Comparison of ENCODE assay signal across 10 cellular contexts in the genomic region with DNA sequence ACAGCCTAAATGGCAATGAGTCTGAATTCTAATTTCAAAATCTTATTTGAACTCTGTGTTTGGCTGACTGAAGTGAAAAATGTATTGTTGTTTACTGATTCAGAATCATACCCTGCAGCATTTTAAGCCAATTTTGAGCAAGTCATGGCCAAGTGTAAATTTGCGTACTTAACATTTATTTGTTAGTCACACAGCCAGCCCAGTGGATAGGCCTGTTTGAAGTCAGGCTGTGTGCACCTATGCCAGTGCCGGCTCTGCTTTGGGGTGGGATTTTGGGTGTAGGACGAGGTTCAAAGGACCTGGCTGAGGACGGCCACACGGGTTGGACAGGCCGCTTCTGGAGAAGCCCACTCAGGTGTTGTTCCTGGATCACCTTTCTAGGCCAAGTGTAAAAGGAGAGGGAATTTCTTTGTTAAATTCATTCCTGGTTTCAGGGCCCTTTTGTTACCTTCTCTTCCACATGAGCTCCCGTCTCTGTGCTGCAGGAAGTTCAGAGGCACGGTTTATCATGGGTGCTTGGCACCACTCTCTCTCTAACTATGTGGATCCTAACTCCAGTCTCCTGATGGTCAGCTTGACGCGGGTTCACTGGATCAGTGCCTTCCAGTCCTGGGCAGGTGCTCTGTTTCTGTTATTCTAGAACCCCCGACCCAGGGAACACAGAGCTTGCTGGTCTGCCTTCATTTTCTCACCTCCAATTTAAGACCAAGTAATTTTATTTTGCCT.
DNase-seq lines count a peak whose midpoint lies in the region; ATAC-seq and TF ChIP-seq lines count a peak whose summit lies in the region.
"Had no signal": no experiment of that assay in that cellular context is flagged by ENCODE, and none has a peak within 500 bp of the region (broad histone marks: within the 10 kb centered on the region; RNA-seq: fewer than 3 reads in every experiment).

No MANE protein-coding gene starts in this region.

- H3K4me1 Mint-ChIP-seq in naive B cell: peaks cover 35 to 66% (median 52%) of the 10 kb centered on the region in 3 donors
- H3K4me1 Mint-ChIP-seq in CD4-positive, alpha-beta T cell (ENCODE audit: low read depth): peaks cover 86% of the 10 kb centered on the region

- H3K27ac Mint-ChIP-seq in naive B cell: peak overlapping the region in 4 of 6 donors; percentile 53 to 72 (median 66)
- H3K27ac Mint-ChIP-seq in CD4-positive, alpha-beta T cell: no peak overlapping the region

- no peaks in the 10 kb centered on the region for H3K36me3 Mint-ChIP-seq in naive B cell
- peaks cover 16% of the 10 kb centered on the region for H3K36me3 Mint-ChIP-seq in CD4-positive, alpha-beta T cell (ENCODE audit: low read depth)

- no peaks in the 10 kb centered on the region for H3K9me3 Mint-ChIP-seq in naive B cell
- no peaks in the 10 kb centered on the region for H3K9me3 Mint-ChIP-seq in CD4-positive, alpha-beta T cell
- H3K9me3 Mint-ChIP-seq: central memory CD8-positive, alpha-beta T cell had no signal

- H3K36me3 ChIP-seq in SJSA1: no peaks in the 10 kb centered on the region
- H3K36me3 ChIP-seq in uterus: no peaks in the 10 kb centered on the region

- CTCF ChIA-PET in CD4-positive, alpha-beta T cell (lab: Charles Lee): no interaction called here

- no peak for ATAC-seq in naive B cell (ENCODE audit: low read depth in 2 of 2)
- no peak for ATAC-seq in CD4-positive, alpha-beta T cell (ENCODE audit: poor library complexity)
- ATAC-seq in HG03432 (IDR thresholded peaks at IDR 0.05; ENCODE audit: unreplicated experiment): no peak

- H3K4me3 Mint-ChIP-seq in naive B cell: peak overlapping the region in 1 of 8 donors; percentile 12
- no peak overlapping the region for H3K4me3 Mint-ChIP-seq in CD4-positive, alpha-beta T cell
- H3K4me3 Mint-ChIP-seq: central memory CD8-positive, alpha-beta T cell had no signal

- TF ChIP-seq CTCF in epithelial cell of esophagus (IDR thresholded peaks at IDR 0.05; ENCODE audit: insufficient read depth, low read depth, low read length, missing control alignments): no peak
- no peak for TF ChIP-seq CTCF in uterus (IDR thresholded peaks at IDR 0.05)
- no peak for TF ChIP-seq CTCF in CD4-positive, alpha-beta T cell (IDR thresholded peaks at IDR 0.05)

- no peak for DNase-seq in SJSA1 (ENCODE audit: low read depth in 1 of 2, low spot score in 2 of 2)
- peak; percentile 57 for DNase-seq in epithelial cell of esophagus (ENCODE audit: low read depth)
- no peak for DNase-seq in naive B cell
- peak in 1 of 2 donors; percentile 34 for DNase-seq in uterus
- no peak for DNase-seq in NCI-H1092 treated with DMSO at 0.1 percent for 48 hours (lab: John Stamatoyannopoulos, UW)
- DNase-seq in CD4-positive, alpha-beta T cell: no peak
- DNase-seq: activated CD8-positive, alpha-beta memory T cell treated with anti-CD3 and anti-CD28 coated beads for 24 hours; H7 had no signal

- H3K27ac ChIP-seq in SJSA1: peak overlapping the region; percentile 84
- H3K27ac ChIP-seq in uterus: peak overlapping the region; percentile 93 to 99
- no peak overlapping the region for H3K27ac ChIP-seq in CD4-positive, alpha-beta T cell (ENCODE audit: low read depth, low read length)

- TF ChIP-seq POLR2A in uterus (IDR thresholded peaks at IDR 0.05): no peak

- no peaks in the 10 kb centered on the region for H3K27me3 Mint-ChIP-seq in naive B cell
- H3K27me3 Mint-ChIP-seq in CD4-positive, alpha-beta T cell: no peaks in the 10 kb centered on the region
- H3K27me3 Mint-ChIP-seq: central memory CD8-positive, alpha-beta T cell had no signal

- no peaks in the 10 kb centered on the region for H3K27me3 ChIP-seq in SJSA1 (replicated peaks)
- no peaks in the 10 kb centered on the region for H3K27me3 ChIP-seq in uterus
- no peaks in the 10 kb centered on the region for H3K27me3 ChIP-seq in CD4-positive, alpha-beta T cell (ENCODE audit: control insufficient read depth, insufficient read depth, low read length)

- intact Hi-C loops in uterus (cut with DNase I; ENCODE audit: low total_unique reads): no loop called here
- intact Hi-C loops in CD4-positive, alpha-beta T cell (cut with DNase I, micrococcal nuclease): no loop called here

- H3K4me3 ChIP-seq in SJSA1: no peak overlapping the region
- no peak overlapping the region for H3K4me3 ChIP-seq in epithelial cell of esophagus (ENCODE audit: low read length)
- H3K4me3 ChIP-seq in uterus: no peak overlapping the region

- POLR2A ChIA-PET in CD4-positive, alpha-beta T cell (lab: Charles Lee): interaction anchor here (1.0 kb wide), 1 partner anchor 12 kb away, joined by 3 read pairs; no protein-coding TSS in a partner anchor

- H3K4me1 ChIP-seq in SJSA1 (replicated peaks) (peaks cover 64% of the 10 kb centered on the region), uterus (peaks cover 17 to 31% of the 10 kb centered on the region in 2 donors)

- H3K9me3 ChIP-seq in SJSA1 (replicated peaks) (no peaks in the 10 kb centered on the region), uterus (no peaks in the 10 kb centered on the region)
- H3K9me3 ChIP-seq in CD4-positive, alpha-beta T cell (ENCODE audit: control insufficient read depth, low read length): no peaks in the 10 kb centered on the region
